8 cellular contexts compared by ENCODE assay signal in genomic region chr17:74671031-74671771, GRCh38. TPM values are rescaled to one million over a fixed set of nuclear protein-coding genes. Genes with fewer than 3 reads are reported as not detected.
DNase-seq lines count a peak whose midpoint lies in the region; ATAC-seq lines count a peak whose summit lies in the region.

No MANE protein-coding gene starts in this region.

- H3K27me3 Mint-ChIP-seq in activated T-helper 2 cell treated with anti-CD3 and anti-CD28 coated beads, Interferon-gamma antibody, Interleukin-2, Interleukin-4, amounts not matched to agents 10 μg/mL and 5 μg/mL and 100 μg/mL, durations not matched to agents 14 hours and 24 hours and 36 hours (ENCODE audit: low read depth) = peaks cover 55% of the 10 kb centered on the region

- no peaks in the 10 kb centered on the region for H3K9me3 Mint-ChIP-seq in activated T-helper 2 cell treated with anti-CD3 and anti-CD28 coated beads, Interferon-gamma antibody, Interleukin-2, Interleukin-4, amounts not matched to agents 10 μg/mL and 5 μg/mL and 100 μg/mL, durations not matched to agents 14 hours and 24 hours and 36 hours

- no peak overlapping the region for H3K27ac Mint-ChIP-seq in activated T-helper 2 cell treated with anti-CD3 and anti-CD28 coated beads, Interferon-gamma antibody, Interleukin-2, Interleukin-4, amounts not matched to agents 10 μg/mL and 5 μg/mL and 100 μg/mL, durations not matched to agents 14 hours and 24 hours and 36 hours

- intact Hi-C loops in activated T-helper 2 cell treated with anti-CD3 and anti-CD28 coated beads, Interferon-gamma antibody, Interleukin-2, Interleukin-4, amounts not matched to agents 10 μg/mL and 5 μg/mL and 100 μg/mL, durations not matched to agents 14 hours and 24 hours and 36 hours (cut with micrococcal nuclease) = no loop called here

- ATAC-seq in HG02970 (IDR thresholded peaks at IDR 0.05; ENCODE audit: low FRiP score, unreplicated experiment) = no peak

- H3K4me1 Mint-ChIP-seq in activated T-helper 2 cell treated with anti-CD3 and anti-CD28 coated beads, Interferon-gamma antibody, Interleukin-2, Interleukin-4, amounts not matched to agents 10 μg/mL and 5 μg/mL and 100 μg/mL, durations not matched to agents 14 hours and 24 hours and 36 hours (ENCODE audit: low read depth) = no peaks in the 10 kb centered on the region

- H3K36me3 Mint-ChIP-seq in activated T-helper 2 cell treated with anti-CD3 and anti-CD28 coated beads, Interferon-gamma antibody, Interleukin-2, Interleukin-4, amounts not matched to agents 10 μg/mL and 5 μg/mL and 100 μg/mL, durations not matched to agents 14 hours and 24 hours and 36 hours (ENCODE audit: low read depth) = no peaks in the 10 kb centered on the region

- DNase-seq in D341Med (ENCODE audit: low spot score) (peak; percentile 67), NOMO-1 treated with DMSO at 0.1 percent for 48 hours (lab: John Stamatoyannopoulos, UW; ENCODE audit: unreplicated experiment) (peak; percentile 74), foreskin melanocyte (peak; percentile 31), non-pigmented ciliary epithelial cell (ENCODE audit: low read depth) (peak; percentile 17), stromal cell of bone marrow (ENCODE audit: low read depth) (peak; percentile 34), NCI-H2029 treated with DMSO at 0.1 percent for 48 hours (lab: John Stamatoyannopoulos, UW) (no peak)
- DNase-seq in activated T-helper 2 cell treated with anti-CD3 and anti-CD28 coated beads, Interferon-gamma antibody, Interleukin-2, Interleukin-4, amounts not matched to agents 10 μg/mL and 5 μg/mL and 100 μg/mL, durations not matched to agents 14 hours and 24 hours and 36 hours (ENCODE audit: low spot score) = peak; percentile 73

- no peak overlapping the region for H3K4me3 Mint-ChIP-seq in activated T-helper 2 cell treated with anti-CD3 and anti-CD28 coated beads, Interferon-gamma antibody, Interleukin-2, Interleukin-4, amounts not matched to agents 10 μg/mL and 5 μg/mL and 100 μg/mL, durations not matched to agents 14 hours and 24 hours and 36 hours (ENCODE audit: low read depth)

RNA-seq across cellular contexts. Expression of gene CD300LF, which starts 41.5 kb away (rescaled TPM):
- total RNA-seq in activated T-helper 2 cell treated with anti-CD3 and anti-CD28 coated beads, Interferon-gamma antibody, Interleukin-2, Interleukin-4, amounts not matched to agents 10 μg/mL and 5 μg/mL and 100 μg/mL, durations not matched to agents 14 hours and 24 hours and 36 hours = not detected in 2 replicates

RNA-seq across cellular contexts. Expression of gene CD300E, which starts 47.7 kb away (rescaled TPM):
- not detected in 2 replicates for total RNA-seq in activated T-helper 2 cell treated with anti-CD3 and anti-CD28 coated beads, Interferon-gamma antibody, Interleukin-2, Interleukin-4, amounts not matched to agents 10 μg/mL and 5 μg/mL and 100 μg/mL, durations not matched to agents 14 hours and 24 hours and 36 hours
